ENCODE assay signal across 23 cellular contexts in genomic region chr15:66565141-66565595, GRCh38. TPM values are rescaled to one million over a fixed set of nuclear protein-coding genes. Genes with fewer than 3 reads are reported as not detected.
DNase-seq lines count a peak whose midpoint lies in the region; ATAC-seq and TF ChIP-seq lines count a peak whose summit lies in the region.
"Had no signal": no experiment of that assay in that cellular context is flagged by ENCODE, and none has a peak within 500 bp of the region (broad histone marks: within the 10 kb centered on the region; RNA-seq: fewer than 3 reads in every experiment).

No MANE protein-coding gene starts in this region.

- intact Hi-C loops in thyroid gland (cut with DNase I) = no loop called here
- intact Hi-C loops in activated T-helper 1 cell treated with anti-CD3 and anti-CD28 coated beads, Interleukin-12 subunit alpha, Interleukin-12 subunit beta, Interleukin-2, Interleukin-4 antibody, amounts not matched to agents 30 ng/mL and 10 ng/mL and 1 ng/mL, durations not matched to agents 14 hours and 24 hours and 36 hours (cut with micrococcal nuclease) = no loop called here

- no peaks in the 10 kb centered on the region for H3K27me3 ChIP-seq in ACC112 (ENCODE audit: insufficient read depth, low read length)
- no peaks in the 10 kb centered on the region for H3K27me3 ChIP-seq in NT2/D1 (ENCODE audit: insufficient read depth, insufficient read length)
- no peaks in the 10 kb centered on the region for H3K27me3 ChIP-seq in fibroblast of lung (ENCODE audit: control insufficient read depth, insufficient read depth, low read length)
- H3K27me3 ChIP-seq in thyroid gland = no peaks in the 10 kb centered on the region
- H3K27me3 ChIP-seq: adrenal gland, cardiac muscle cell, foreskin keratinocyte had no signal

- TF ChIP-seq POLR2A in thyroid gland (IDR thresholded peaks at IDR 0.05) = no peak

- H4K20me1 ChIP-seq in fibroblast of lung (ENCODE audit: control insufficient read depth, extremely low read depth, insufficient read depth, low read length) = no peaks in the 10 kb centered on the region

- no peaks in the 10 kb centered on the region for H3K36me3 Mint-ChIP-seq in nephron progenitor cell (ENCODE audit: low read depth)
- no peaks in the 10 kb centered on the region for H3K36me3 Mint-ChIP-seq in natural killer cell treated with Interleukin-12 subunit alpha and Interleukin-12 subunit beta and Interleukin-15 and Interleukin-18, amount 100 ng/mL, for 72 hours
- H3K36me3 Mint-ChIP-seq in activated T-helper 1 cell treated with anti-CD3 and anti-CD28 coated beads, Interleukin-12 subunit alpha, Interleukin-12 subunit beta, Interleukin-2, Interleukin-4 antibody, amounts not matched to agents 30 ng/mL and 10 ng/mL and 1 ng/mL, durations not matched to agents 14 hours and 24 hours and 36 hours (ENCODE audit: low read depth) = no peaks in the 10 kb centered on the region
- H3K36me3 Mint-ChIP-seq: CD14-positive monocyte had no signal

- H3K4me3 Mint-ChIP-seq in nephron progenitor cell = peak overlapping the region; percentile 51
- no peak overlapping the region for H3K4me3 Mint-ChIP-seq in stimulated activated naive CD8-positive, alpha-beta T cell treated with anti-CD3 and anti-CD28 coated beads, Interleukin-15, amount 100 ng/mL, for 72 hours
- no peak overlapping the region for H3K4me3 Mint-ChIP-seq in natural killer cell treated with Interleukin-12 subunit alpha and Interleukin-12 subunit beta and Interleukin-15 and Interleukin-18, amount 100 ng/mL, for 72 hours
- H3K4me3 Mint-ChIP-seq in activated T-helper 1 cell treated with anti-CD3 and anti-CD28 coated beads, Interleukin-12 subunit alpha, Interleukin-12 subunit beta, Interleukin-2, Interleukin-4 antibody, amounts not matched to agents 30 ng/mL and 10 ng/mL and 1 ng/mL, durations not matched to agents 14 hours and 24 hours and 36 hours = no peak overlapping the region

- peaks cover 11% of the 10 kb centered on the region for H3K27me3 Mint-ChIP-seq in nephron progenitor cell (ENCODE audit: low read depth, poor library complexity)
- no peaks in the 10 kb centered on the region for H3K27me3 Mint-ChIP-seq in stimulated activated naive CD8-positive, alpha-beta T cell treated with anti-CD3 and anti-CD28 coated beads, Interleukin-15, amount 100 ng/mL, for 72 hours
- H3K27me3 Mint-ChIP-seq in natural killer cell treated with Interleukin-12 subunit alpha and Interleukin-12 subunit beta and Interleukin-15 and Interleukin-18, amount 100 ng/mL, for 72 hours = no peaks in the 10 kb centered on the region
- peaks cover 2% of the 10 kb centered on the region for H3K27me3 Mint-ChIP-seq in activated T-helper 1 cell treated with anti-CD3 and anti-CD28 coated beads, Interleukin-12 subunit alpha, Interleukin-12 subunit beta, Interleukin-2, Interleukin-4 antibody, amounts not matched to agents 30 ng/mL and 10 ng/mL and 1 ng/mL, durations not matched to agents 14 hours and 24 hours and 36 hours (ENCODE audit: insufficient read depth)

- peaks cover 35% of the 10 kb centered on the region for H3K4me1 Mint-ChIP-seq in nephron progenitor cell
- peaks cover 7% of the 10 kb centered on the region for H3K4me1 Mint-ChIP-seq in stimulated activated naive CD8-positive, alpha-beta T cell treated with anti-CD3 and anti-CD28 coated beads, Interleukin-15, amount 100 ng/mL, for 72 hours
- peaks cover 6 to 10% of the 10 kb centered on the region in 2 donors for H3K4me1 Mint-ChIP-seq in natural killer cell treated with Interleukin-12 subunit alpha and Interleukin-12 subunit beta and Interleukin-15 and Interleukin-18, amount 100 ng/mL, for 72 hours (ENCODE audit: low read depth in 2 of 2)
- H3K4me1 Mint-ChIP-seq in activated T-helper 1 cell treated with anti-CD3 and anti-CD28 coated beads, Interleukin-12 subunit alpha, Interleukin-12 subunit beta, Interleukin-2, Interleukin-4 antibody, amounts not matched to agents 30 ng/mL and 10 ng/mL and 1 ng/mL, durations not matched to agents 14 hours and 24 hours and 36 hours (ENCODE audit: low read depth) = peaks cover 12% of the 10 kb centered on the region

- peak overlapping the region; percentile 41 for H2AFZ ChIP-seq in ACC112 (ENCODE audit: low read length, unreplicated experiment)
- no peak overlapping the region for H2AFZ ChIP-seq in fibroblast of lung (ENCODE audit: low read length)

- no peak overlapping the region for H3K27ac Mint-ChIP-seq in nephron progenitor cell
- no peak overlapping the region for H3K27ac Mint-ChIP-seq in stimulated activated naive CD8-positive, alpha-beta T cell treated with anti-CD3 and anti-CD28 coated beads, Interleukin-15, amount 100 ng/mL, for 72 hours
- no peak overlapping the region for H3K27ac Mint-ChIP-seq in natural killer cell treated with Interleukin-12 subunit alpha and Interleukin-12 subunit beta and Interleukin-15 and Interleukin-18, amount 100 ng/mL, for 72 hours
- no peak overlapping the region for H3K27ac Mint-ChIP-seq in activated T-helper 1 cell treated with anti-CD3 and anti-CD28 coated beads, Interleukin-12 subunit alpha, Interleukin-12 subunit beta, Interleukin-2, Interleukin-4 antibody, amounts not matched to agents 30 ng/mL and 10 ng/mL and 1 ng/mL, durations not matched to agents 14 hours and 24 hours and 36 hours
- H3K27ac Mint-ChIP-seq: CD14-positive monocyte had no signal

- ATAC-seq in stimulated activated naive CD8-positive, alpha-beta T cell treated with anti-CD3 and anti-CD28 coated beads, Interleukin-15, amount 100 ng/mL, for 72 hours = no peak
- ATAC-seq in natural killer cell treated with Interleukin-12 subunit alpha and Interleukin-12 subunit beta and Interleukin-15 and Interleukin-18, amount 100 ng/mL, for 72 hours = no peak

- DNase-seq in NT2/D1 (ENCODE audit: low read depth, low spot score) = no peak
- no peak for DNase-seq in fibroblast of lung (ENCODE audit: low read depth in 2 of 2)
- DNase-seq in nephron progenitor cell = no peak
- no peak for DNase-seq in stimulated activated naive CD8-positive, alpha-beta T cell treated with anti-CD3 and anti-CD28 coated beads, Interleukin-15, amount 100 ng/mL, for 72 hours
- DNase-seq in thyroid gland = no peak
- no peak for DNase-seq in natural killer cell treated with Interleukin-12 subunit alpha and Interleukin-12 subunit beta and Interleukin-15 and Interleukin-18, amount 100 ng/mL, for 72 hours (ENCODE audit: low spot score)
- no peak for DNase-seq in activated T-helper 1 cell treated with anti-CD3 and anti-CD28 coated beads, Interleukin-12 subunit alpha, Interleukin-12 subunit beta, Interleukin-2, Interleukin-4 antibody, amounts not matched to agents 30 ng/mL and 10 ng/mL and 1 ng/mL, durations not matched to agents 14 hours and 24 hours and 36 hours (ENCODE audit: low spot score)
- DNase-seq: activated CD4-positive, alpha-beta T cell treated with anti-CD3 and anti-CD28 coated beads for 48 hours; activated gamma-delta T cell treated with Interleukin-2 at 50 U/mL for 16 hours; dermis blood vessel endothelial cell; NCI-H187 treated with DMSO at 0.1 percent for 48 hours; SIG-M5; stimulated activated CD8-positive, alpha-beta memory T cell treated with anti-CD3 and anti-CD28 coated beads, Interleukin-4, amount 100 ng/mL, for 48 hours; T-helper 1 cell had no signal

- H3K4me1 ChIP-seq in ACC112 (ENCODE audit: control insufficient read depth, insufficient read depth, low read length, unreplicated experiment) = peaks cover 18% of the 10 kb centered on the region
- peaks cover 16% of the 10 kb centered on the region for H3K4me1 ChIP-seq in NT2/D1 (ENCODE audit: insufficient read depth, insufficient read length)
- H3K4me1 ChIP-seq in fibroblast of lung (ENCODE audit: control insufficient read depth, extremely low read depth, insufficient read depth, low read length) = peaks cover 11% of the 10 kb centered on the region
- no peaks in the 10 kb centered on the region for H3K4me1 ChIP-seq in thyroid gland
- H3K4me1 ChIP-seq: A549 had no signal

- H3K9ac ChIP-seq in NT2/D1 (ENCODE audit: insufficient read length, low read depth) = peak overlapping the region; percentile 90
- no peak overlapping the region for H3K9ac ChIP-seq in fibroblast of lung (ENCODE audit: insufficient read depth, low read length)
- H3K9ac ChIP-seq: KMS-11 had no signal

- H3K79me2 ChIP-seq in ACC112 (ENCODE audit: control insufficient read depth, insufficient read depth, low read length, unreplicated experiment) (no peaks in the 10 kb centered on the region), fibroblast of lung (ENCODE audit: control insufficient read depth, insufficient read depth, low read length) (no peaks in the 10 kb centered on the region)

- 71 to 89% methylated on average over 7 to 8 of the region's 9 CpGs for WGBS in thyroid gland, 2 donors

- no peaks in the 10 kb centered on the region for H3K36me3 ChIP-seq in ACC112 (ENCODE audit: insufficient read depth, low read length)
- H3K36me3 ChIP-seq in NT2/D1 (ENCODE audit: insufficient read depth, insufficient read length, low read length) = peaks cover 28% of the 10 kb centered on the region
- no peaks in the 10 kb centered on the region for H3K36me3 ChIP-seq in fibroblast of lung (ENCODE audit: control insufficient read depth, insufficient read depth, low read length)
- H3K36me3 ChIP-seq in thyroid gland = no peaks in the 10 kb centered on the region
- H3K36me3 ChIP-seq: adrenal gland, cardiac muscle cell had no signal

- H3K9me3 Mint-ChIP-seq in nephron progenitor cell = no peaks in the 10 kb centered on the region
- no peaks in the 10 kb centered on the region for H3K9me3 Mint-ChIP-seq in stimulated activated naive CD8-positive, alpha-beta T cell treated with anti-CD3 and anti-CD28 coated beads, Interleukin-15, amount 100 ng/mL, for 72 hours
- H3K9me3 Mint-ChIP-seq in natural killer cell treated with Interleukin-12 subunit alpha and Interleukin-12 subunit beta and Interleukin-15 and Interleukin-18, amount 100 ng/mL, for 72 hours = no peaks in the 10 kb centered on the region
- H3K9me3 Mint-ChIP-seq in activated T-helper 1 cell treated with anti-CD3 and anti-CD28 coated beads, Interleukin-12 subunit alpha, Interleukin-12 subunit beta, Interleukin-2, Interleukin-4 antibody, amounts not matched to agents 30 ng/mL and 10 ng/mL and 1 ng/mL, durations not matched to agents 14 hours and 24 hours and 36 hours = no peaks in the 10 kb centered on the region
- H3K9me3 Mint-ChIP-seq: neural crest cell had no signal

- H3K27ac ChIP-seq in ACC112 (ENCODE audit: low read depth, low read length) (no peak overlapping the region), fibroblast of lung (ENCODE audit: insufficient read depth, low read length) (no peak overlapping the region), thyroid gland (no peak overlapping the region)
- H3K27ac ChIP-seq: A549, adrenal gland, cardiac muscle cell, foreskin keratinocyte, KMS-11 had no signal

- TF ChIP-seq CTCF in fibroblast of lung (conservative IDR thresholded peaks at IDR 0.05 in 1 of 2, IDR thresholded peaks at IDR 0.05 in 1 of 2; ENCODE audit: low read depth in 1 of 2, low read length in 2 of 2) = no peak
- no peak for TF ChIP-seq CTCF in nephron progenitor cell (IDR thresholded peaks at IDR 0.05)
- no peak for TF ChIP-seq CTCF in thyroid gland (IDR thresholded peaks at IDR 0.05)

- no peak overlapping the region for H3K4me3 ChIP-seq in ACC112 (ENCODE audit: low read depth, low read length)
- peak overlapping the region; percentile 52 for H3K4me3 ChIP-seq in NT2/D1 (ENCODE audit: insufficient read length, low read depth)
- H3K4me3 ChIP-seq in fibroblast of lung (replicated peaks in 1 of 4; ENCODE audit: control extremely low read depth in 1 of 4, insufficient read depth in 1 of 4, low read depth in 3 of 4, low read length in 4 of 4) = no peak overlapping the region
- H3K4me3 ChIP-seq in thyroid gland (replicated peaks in 1 of 3) = no peak overlapping the region
- H3K4me3 ChIP-seq: A549, adrenal gland, cardiac muscle cell had no signal

- H3K9me3 ChIP-seq in NT2/D1 (ENCODE audit: insufficient read depth, low read length) (no peaks in the 10 kb centered on the region), fibroblast of lung (ENCODE audit: control insufficient read depth, insufficient read depth, low read depth, low read length) (no peaks in the 10 kb centered on the region), thyroid gland (no peaks in the 10 kb centered on the region)
- H3K9me3 ChIP-seq: A549, adrenal gland had no signal

- peak overlapping the region; percentile 51 for H3K4me2 ChIP-seq in fibroblast of lung (ENCODE audit: extremely low read depth, insufficient read depth, low read length)
- H3K4me2 ChIP-seq: A549, KMS-11 had no signal

RNA-seq across cellular contexts. Expression of gene LCTL, which starts 0.6 kb away (rescaled TPM):
- 0.26 and 0.66 TPM in 2 replicates for total RNA-seq in fibroblast of lung
- polyA plus RNA-seq in fibroblast of lung = 0.96 and 1.3 TPM in 2 replicates
- polyA plus RNA-seq in fibroblast of lung (2012) = 0.83 and 1.3 TPM in 2 replicates
- not detected in 2 replicates for polyA minus RNA-seq in fibroblast of lung (ENCODE audit: low replicate concordance)
- not detected for total RNA-seq in thyroid gland
- total RNA-seq in natural killer cell treated with Interleukin-12 subunit alpha and Interleukin-12 subunit beta and Interleukin-15 and Interleukin-18, amount 100 ng/mL, for 72 hours = not detected
- total RNA-seq in activated T-helper 1 cell treated with anti-CD3 and anti-CD28 coated beads, Interleukin-12 subunit alpha, Interleukin-12 subunit beta, Interleukin-2, Interleukin-4 antibody, amounts not matched to agents 30 ng/mL and 10 ng/mL and 1 ng/mL, durations not matched to agents 14 hours and 24 hours and 36 hours = not detected in 2 replicates
- total RNA-seq: adrenal gland, dermis blood vessel endothelial cell, mononuclear cell had no signal
- polyA plus RNA-seq: A549, CD14-positive monocyte had no signal
